Comparison of ENCODE assay signal across 17 cellular contexts in the genomic region with DNA sequence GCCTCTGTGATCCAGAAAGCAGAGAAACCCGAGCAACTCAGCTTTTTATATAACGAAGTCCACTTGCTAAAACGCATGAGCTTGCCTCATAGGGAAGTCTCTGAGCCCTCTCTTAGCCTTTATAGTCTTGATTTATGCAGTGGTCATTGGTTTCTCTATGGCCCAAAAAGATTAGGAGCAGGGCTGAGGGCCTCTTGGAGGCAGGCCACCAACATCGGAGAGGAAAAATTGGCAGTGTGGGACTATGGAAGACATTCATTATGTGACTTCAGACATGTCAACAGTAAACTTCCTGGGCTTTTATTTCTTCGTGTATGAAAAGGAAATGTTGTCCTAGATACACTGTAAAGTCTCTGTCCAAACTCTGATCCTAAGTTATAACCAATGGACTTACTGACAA. TPM values are rescaled to one million over a fixed set of nuclear protein-coding genes. Genes with fewer than 3 reads are reported as not detected.
DNase-seq lines count a peak whose midpoint lies in the region; ATAC-seq and TF ChIP-seq lines count a peak whose summit lies in the region.
"Had no signal": no experiment of that assay in that cellular context is flagged by ENCODE, and none has a peak within 500 bp of the region (broad histone marks: within the 10 kb centered on the region; RNA-seq: fewer than 3 reads in every experiment).

No MANE protein-coding gene starts in this region.

- H3K79me2 ChIP-seq in trophoblast cell (ENCODE audit: control insufficient read depth, insufficient read depth, low read length, poor library complexity): no peaks in the 10 kb centered on the region

- no peak for DNase-seq in activated CD8-positive, alpha-beta memory T cell treated with anti-CD3 and anti-CD28 coated beads, Interleukin-2, amount 10 ng/mL, durations not matched to agents 7 days and 5 days
- no peak for DNase-seq in activated CD8-positive, alpha-beta memory T cell treated with anti-CD3 and anti-CD28 coated beads, Interleukin-2, amount 50 U/mL, for 4 hours
- peak; percentile 35 for DNase-seq in left kidney (ENCODE audit: low read depth, low spot score)
- DNase-seq in spleen: no peak
- no peak for DNase-seq in activated CD4-positive, CD25-positive, alpha-beta regulatory T cell treated with anti-CD3 and anti-CD28 coated beads, Interleukin-2, amount 50 U/mL, for 72 hours
- DNase-seq in trophoblast cell: no peak
- DNase-seq: activated CD4-positive, CD25-positive, alpha-beta regulatory T cell; erythroblast; H9; NCI-H2029 treated with DMSO at 0.1 percent for 48 hours; NCI-H69; stimulated activated CD4-positive, alpha-beta T cell treated with anti-CD3 and anti-CD28 coated beads, Interleukin-4, amount 100 ng/mL, for 24 hours; uterus had no signal

- ATAC-seq in activated CD8-positive, alpha-beta memory T cell treated with anti-CD3 and anti-CD28 coated beads, Interleukin-2, amount 10 ng/mL, durations not matched to agents 7 days and 5 days: no peak
- no peak for ATAC-seq in HG02981 (IDR thresholded peaks at IDR 0.05; ENCODE audit: unreplicated experiment)
- ATAC-seq: Panc1 had no signal

- no peak overlapping the region for H2BK12ac ChIP-seq in trophoblast cell (ENCODE audit: low read length)

- no peaks in the 10 kb centered on the region for H3K79me1 ChIP-seq in trophoblast cell (ENCODE audit: low read length)

- TF ChIP-seq CTCF in VCaP (conservative IDR thresholded peaks at IDR 0.05) (no peak), spleen (IDR thresholded peaks at IDR 0.05 in 8 of 11, conservative IDR thresholded peaks at IDR 0.05 in 3 of 11) (no peak)

- H3K36me3 ChIP-seq in spleen (peaks cover 0 to 20% (median 0%) of the 10 kb centered on the region in 6 donors), trophoblast cell (ENCODE audit: control insufficient read depth in 1 of 2, insufficient read depth in 2 of 2, low read length in 2 of 2) (no peaks in the 10 kb centered on the region)
- H3K36me3 ChIP-seq: uterus had no signal

- no peak overlapping the region for H4K91ac ChIP-seq in trophoblast cell (ENCODE audit: low read depth, low read length)

- H3K27me3 Mint-ChIP-seq in activated CD8-positive, alpha-beta memory T cell treated with anti-CD3 and anti-CD28 coated beads, Interleukin-2, amount 10 ng/mL, durations not matched to agents 7 days and 5 days: no peaks in the 10 kb centered on the region

- CTCF ChIA-PET in activated CD8-positive, alpha-beta memory T cell treated with anti-CD3 and anti-CD28 coated beads, Interleukin-2, amount 10 ng/mL, durations not matched to agents 7 days and 5 days (lab: Charles Lee): interaction anchor here (0.7 to 4.4 kb wide), 7 partner anchors 8 to 37 kb away, joined by 3 to 16 read pairs (median 4); a partner anchor contains a TSS

- intact Hi-C loops in spleen (cut with DNase I; ENCODE audit: low total_unique reads): no loop called here

- no peak overlapping the region for H4K12ac ChIP-seq in trophoblast cell (ENCODE audit: low read depth, low read length)

- H3K4me3 Mint-ChIP-seq in activated CD8-positive, alpha-beta memory T cell treated with anti-CD3 and anti-CD28 coated beads, Interleukin-2, amount 10 ng/mL, durations not matched to agents 7 days and 5 days: no peak overlapping the region
- H3K4me3 Mint-ChIP-seq: H9 had no signal

- H3K18ac ChIP-seq in trophoblast cell (ENCODE audit: low read length): no peak overlapping the region

- no peak overlapping the region for H3K4me2 ChIP-seq in trophoblast cell (ENCODE audit: low read length)

- H3K4me3 ChIP-seq in spleen (no peak overlapping the region), trophoblast cell (ENCODE audit: low read depth, low read length) (no peak overlapping the region)
- H3K4me3 ChIP-seq: coronary artery, uterus had no signal

- WGBS in spleen, 5 donors: 44 to 54% (median 51%) methylated on average over 5 of the region's 5 CpGs
- no CpG with 5 or more reads among the region's 5 CpGs for WGBS in trophoblast cell (ENCODE audit: extremely low coverage, insufficient coverage, insufficient read length)

- H3K9ac ChIP-seq in trophoblast cell (ENCODE audit: low read length): no peak overlapping the region

- H3K27me3 ChIP-seq in spleen (replicated peaks in 1 of 7): no peaks in the 10 kb centered on the region
- no peaks in the 10 kb centered on the region for H3K27me3 ChIP-seq in trophoblast cell (ENCODE audit: insufficient read depth, low read length)
- H3K27me3 ChIP-seq: uterus had no signal

- no peak overlapping the region for H2BK5ac ChIP-seq in trophoblast cell (ENCODE audit: low read depth, low read length, poor library complexity)

- peaks cover 17 to 100% (median 85%) of the 10 kb centered on the region in 6 donors for H3K4me1 ChIP-seq in spleen
- H3K4me1 ChIP-seq in trophoblast cell (ENCODE audit: control insufficient read depth in 1 of 2, insufficient read depth in 2 of 2, low read length in 2 of 2): no peaks in the 10 kb centered on the region
- H3K4me1 ChIP-seq: uterus had no signal

- no peak overlapping the region for H4K8ac ChIP-seq in trophoblast cell (ENCODE audit: low read depth, low read length)

- no peak for TF ChIP-seq POLR2A in spleen (IDR thresholded peaks at IDR 0.05)

- H3K23ac ChIP-seq in trophoblast cell (ENCODE audit: low read length): no peak overlapping the region

- no peak overlapping the region for H2AK5ac ChIP-seq in trophoblast cell (ENCODE audit: low read length)

- H3K9me3 ChIP-seq in spleen (no peaks in the 10 kb centered on the region), trophoblast cell (ENCODE audit: insufficient read depth, low read depth, low read length) (no peaks in the 10 kb centered on the region)
- H3K9me3 ChIP-seq: uterus had no signal

- H2BK120ac ChIP-seq in trophoblast cell (ENCODE audit: insufficient read depth, low read length, poor library complexity): no peak overlapping the region

- H3K27ac ChIP-seq in VCaP (peak overlapping the region; percentile 51), spleen (peak overlapping the region in 6 of 8 donors; percentile 3 to 54 (median 32)), trophoblast cell (ENCODE audit: low read depth, low read length) (no peak overlapping the region)
- H3K27ac ChIP-seq: coronary artery, uterus had no signal

- peaks cover 51% of the 10 kb centered on the region for H3K36me3 Mint-ChIP-seq in activated CD8-positive, alpha-beta memory T cell treated with anti-CD3 and anti-CD28 coated beads, Interleukin-2, amount 10 ng/mL, durations not matched to agents 7 days and 5 days

- H2AFZ ChIP-seq in trophoblast cell (ENCODE audit: insufficient read depth, low read length, poor library complexity): no peak overlapping the region

- H3K27ac Mint-ChIP-seq in activated CD8-positive, alpha-beta memory T cell treated with anti-CD3 and anti-CD28 coated beads, Interleukin-2, amount 10 ng/mL, durations not matched to agents 7 days and 5 days: peak overlapping the region; percentile 35

- no peak overlapping the region for H3K4ac ChIP-seq in trophoblast cell (ENCODE audit: low read depth, low read length)

- H3K4me1 Mint-ChIP-seq in activated CD8-positive, alpha-beta memory T cell treated with anti-CD3 and anti-CD28 coated beads, Interleukin-2, amount 10 ng/mL, durations not matched to agents 7 days and 5 days: peaks cover 78% of the 10 kb centered on the region

- H3K14ac ChIP-seq in trophoblast cell (ENCODE audit: low read length): no peak overlapping the region

- H3K9me3 Mint-ChIP-seq in activated CD8-positive, alpha-beta memory T cell treated with anti-CD3 and anti-CD28 coated beads, Interleukin-2, amount 10 ng/mL, durations not matched to agents 7 days and 5 days (ENCODE audit: low read depth): no peaks in the 10 kb centered on the region
- H3K9me3 Mint-ChIP-seq: H9 had no signal

RNA-seq across cellular contexts. Expression of a gene that starts 13.5 kb away (rescaled TPM):
- 100 to 1,000 TPM in 1 of 2 experiments, 10 to 100 TPM in 1; 94.8 to 128 TPM for total RNA-seq in activated CD8-positive, alpha-beta memory T cell treated with anti-CD3 and anti-CD28 coated beads, Interleukin-2, amount 10 ng/mL, durations not matched to agents 7 days and 5 days
- total RNA-seq in spleen: 10 to 100 TPM; 63.4 to 96.4 (median 67.7) TPM
- 10 to 100 TPM; 18.9 to 24.1 (median 22.8) TPM for polyA plus RNA-seq in spleen
- 72.5 and 74.2 TPM in 2 replicates for polyA plus RNA-seq in trophoblast cell (2013)

RNA-seq across cellular contexts. Expression of a gene that starts 45.6 kb away (rescaled TPM):
- 100 to 1,000 TPM; 192 to 223 TPM for total RNA-seq in activated CD8-positive, alpha-beta memory T cell treated with anti-CD3 and anti-CD28 coated beads, Interleukin-2, amount 10 ng/mL, durations not matched to agents 7 days and 5 days
- total RNA-seq in spleen: 10 to 100 TPM; 42.1 to 98.3 (median 64.2) TPM
- polyA plus RNA-seq in spleen: 100 to 1,000 TPM; 117 to 139 (median 125) TPM
- polyA plus RNA-seq in trophoblast cell (2013): 222 TPM in 2 replicates
